8 cellular contexts compared by ENCODE assay signal in the genomic region with DNA sequence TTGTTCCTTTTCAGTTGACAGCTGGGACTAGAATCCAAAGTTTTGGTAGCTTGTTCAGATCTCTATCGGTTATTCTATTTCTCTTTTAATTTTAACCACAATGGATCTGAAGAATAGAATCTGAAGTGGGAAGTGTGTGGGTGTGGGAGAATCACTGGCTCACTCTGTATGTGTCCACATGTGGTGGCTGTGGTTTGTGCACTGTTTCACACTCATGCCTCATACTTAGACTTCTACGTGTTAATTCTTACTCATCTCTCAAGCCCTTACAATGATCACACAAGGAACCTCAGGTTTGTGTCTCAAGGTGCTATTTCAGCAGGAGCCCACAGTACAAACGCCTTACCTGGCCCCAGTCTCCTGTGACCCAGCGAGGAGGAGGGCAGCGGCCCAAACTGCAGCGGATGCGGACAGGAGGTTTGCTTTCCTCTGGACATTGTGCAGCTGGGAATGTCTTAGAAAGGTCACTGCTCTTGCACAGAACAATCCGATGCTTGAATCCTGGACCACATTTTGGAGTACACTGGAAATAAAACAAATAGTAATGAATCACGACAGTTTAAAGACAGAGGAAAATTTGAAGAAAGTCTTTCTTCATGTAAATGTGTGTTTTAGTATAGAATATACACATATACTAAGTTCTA.
DNase-seq lines count a peak whose midpoint lies in the region; ATAC-seq and TF ChIP-seq lines count a peak whose summit lies in the region.

No MANE protein-coding gene starts in this region.

- H3K36me3 ChIP-seq in kidney epithelial cell (ENCODE audit: control insufficient read depth, insufficient read depth, low read length): no peaks in the 10 kb centered on the region

- peak; percentile 96 for ATAC-seq in GM21529 (IDR thresholded peaks at IDR 0.05; ENCODE audit: unreplicated experiment)

- TF ChIP-seq CTCF in kidney epithelial cell (IDR thresholded peaks at IDR 0.05; ENCODE audit: insufficient read depth, low read length, poor library complexity, severe bottlenecking): no peak

- DNase-seq in GM03348 (ENCODE audit: low spot score) (peak; percentile 67), MV-4-11 (lab: John Stamatoyannopoulos, UW) (peak; percentile 57), kidney epithelial cell (ENCODE audit: low read depth) (peak; percentile 54), NCI-H2107 (lab: John Stamatoyannopoulos, UW) (no peak), NOMO-1 (lab: John Stamatoyannopoulos, UW; ENCODE audit: unreplicated experiment in 2 of 2) (no peak), NCI-H187 (lab: John Stamatoyannopoulos, UW) (no peak)
- no peak for DNase-seq in effector CD8-positive, alpha-beta T cell (lab: John Stamatoyannopoulos, UW)

- H3K4me3 ChIP-seq in kidney epithelial cell (ENCODE audit: low read depth, low read length): no peak overlapping the region

- H3K27me3 ChIP-seq in kidney epithelial cell (ENCODE audit: control insufficient read depth, insufficient read depth, low read length): no peaks in the 10 kb centered on the region

Comparison
In these comparisons a context has a peak if more than half of its experiments do, and no peak if none do; other contexts are left out.
1. DNase-seq: peak in GM03348 (single experiment), MV-4-11 (single experiment) and kidney epithelial cell (single experiment); none in effector CD8-positive, alpha-beta T cell (single experiment), NCI-H2107 (single experiment), NOMO-1 (0 of 2) and NCI-H187 (0 of 2).